Comparison of ENCODE assay signal across 1 cellular context in the genomic region with DNA sequence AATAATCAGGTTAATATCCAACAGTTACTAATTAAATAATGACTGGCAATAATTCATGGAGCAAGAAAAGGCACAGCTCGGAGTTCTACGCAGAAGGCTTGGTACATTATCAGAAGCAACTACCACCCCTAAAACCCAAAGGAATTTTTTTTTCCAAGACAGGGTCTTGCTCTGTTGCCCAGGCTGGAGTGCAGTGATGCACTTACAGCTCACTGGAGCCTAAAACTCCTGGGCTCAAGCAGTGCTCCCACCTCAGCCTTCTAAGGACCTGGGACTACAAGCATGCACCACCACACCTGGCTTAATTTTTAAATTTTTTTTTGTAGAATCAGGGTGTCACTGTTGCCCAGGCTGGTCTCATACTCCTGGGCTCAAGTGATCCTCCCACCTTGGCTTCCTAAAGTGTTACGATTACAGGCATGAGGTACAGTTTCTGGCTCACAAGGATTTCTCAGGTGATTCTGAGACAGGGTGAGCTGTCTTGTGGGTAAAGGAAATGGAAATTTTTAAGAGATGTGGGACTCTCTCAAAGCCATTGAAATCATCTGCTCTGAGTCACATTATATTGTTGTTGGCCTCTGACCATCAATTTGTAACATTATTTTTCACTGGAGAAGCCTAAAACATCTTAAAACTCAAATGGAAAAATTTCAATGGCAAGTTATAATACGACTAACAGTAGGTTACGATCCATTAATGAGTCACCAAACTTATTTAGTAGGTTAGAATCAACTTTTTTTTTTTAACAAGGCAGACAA.
TF ChIP-seq lines count a peak whose summit lies in the region.

No MANE protein-coding gene starts in this region.

TF ChIP-seq in IMR-90, 13 proteins besides CTCF, POLR2A, EP300 and RAD21:
- TF ChIP-seq CEBPB (IDR thresholded peaks at IDR 0.05; ENCODE audit: low read depth, low read length) (no peak), BHLHE40 (IDR thresholded peaks at IDR 0.05; ENCODE audit: low read depth, low read length) (no peak), MAZ (IDR thresholded peaks at IDR 0.05; ENCODE audit: borderline replicate concordance, low read depth, low read length) (no peak), MXI1 (IDR thresholded peaks at IDR 0.05; ENCODE audit: borderline replicate concordance, low read depth, low read length) (no peak), NFE2L2 (IDR thresholded peaks at IDR 0.05; ENCODE audit: low read depth, low read length) (no peak), RFX5 (IDR thresholded peaks at IDR 0.05; ENCODE audit: low read depth, low read length) (no peak), RCOR1 (IDR thresholded peaks at IDR 0.05; ENCODE audit: insufficient replicate concordance, low read length) (no peak), FOS (IDR thresholded peaks at IDR 0.05; ENCODE audit: low read depth, low read length) (no peak), SMC3 (IDR thresholded peaks at IDR 0.05; ENCODE audit: low read depth, low read length) (no peak), MAFK (IDR thresholded peaks at IDR 0.05; ENCODE audit: low read depth, low read length) (no peak), CHD1 (IDR thresholded peaks at IDR 0.05; ENCODE audit: low read depth, low read length) (no peak)
- TF ChIP-seq, protein P1, sequence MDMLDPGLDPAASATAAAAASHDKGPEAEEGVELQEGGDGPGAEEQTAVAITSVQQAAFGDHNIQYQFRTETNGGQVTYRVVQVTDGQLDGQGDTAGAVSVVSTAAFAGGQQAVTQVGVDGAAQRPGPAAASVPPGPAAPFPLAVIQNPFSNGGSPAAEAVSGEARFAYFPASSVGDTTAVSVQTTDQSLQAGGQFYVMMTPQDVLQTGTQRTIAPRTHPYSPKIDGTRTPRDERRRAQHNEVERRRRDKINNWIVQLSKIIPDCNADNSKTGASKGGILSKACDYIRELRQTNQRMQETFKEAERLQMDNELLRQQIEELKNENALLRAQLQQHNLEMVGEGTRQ (IDR thresholded peaks at IDR 0.05; ENCODE audit: low read depth, low read length): no peak
- TF ChIP-seq, protein P2, sequence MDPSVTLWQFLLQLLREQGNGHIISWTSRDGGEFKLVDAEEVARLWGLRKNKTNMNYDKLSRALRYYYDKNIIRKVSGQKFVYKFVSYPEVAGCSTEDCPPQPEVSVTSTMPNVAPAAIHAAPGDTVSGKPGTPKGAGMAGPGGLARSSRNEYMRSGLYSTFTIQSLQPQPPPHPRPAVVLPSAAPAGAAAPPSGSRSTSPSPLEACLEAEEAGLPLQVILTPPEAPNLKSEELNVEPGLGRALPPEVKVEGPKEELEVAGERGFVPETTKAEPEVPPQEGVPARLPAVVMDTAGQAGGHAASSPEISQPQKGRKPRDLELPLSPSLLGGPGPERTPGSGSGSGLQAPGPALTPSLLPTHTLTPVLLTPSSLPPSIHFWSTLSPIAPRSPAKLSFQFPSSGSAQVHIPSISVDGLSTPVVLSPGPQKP (IDR thresholded peaks at IDR 0.05; ENCODE audit: borderline replicate concordance, low read depth, low read length): no peak
